Comparison of ENCODE assay signal across 8 cellular contexts in genomic region chr1:231337043-231337471, GRCh38. TPM values are rescaled to one million over a fixed set of nuclear protein-coding genes. Genes with fewer than 3 reads are reported as not detected.
DNase-seq lines count a peak whose midpoint lies in the region; ATAC-seq, FAIRE-seq and TF ChIP-seq lines count a peak whose summit lies in the region.

No MANE protein-coding gene starts in this region.

- H3K27me3 Mint-ChIP-seq in chondrocyte (ENCODE audit: low read depth) = no peaks in the 10 kb centered on the region
- H3K27me3 Mint-ChIP-seq in memory B cell = no peaks in the 10 kb centered on the region

- H3K27ac Mint-ChIP-seq in chondrocyte (ENCODE audit: unreplicated experiment) (peak overlapping the region; percentile 100), memory B cell (peak overlapping the region; percentile 100)

- no peak for FAIRE-seq in GM19239 (lab: Jason Lieb, UNC)

- H3K27ac ChIP-seq in upper lobe of right lung = peak overlapping the region; percentile 98

- H3K36me3 ChIP-seq in upper lobe of right lung = peaks cover 3% of the 10 kb centered on the region

- no peak for DNase-seq in AG09309 (ENCODE audit: low read depth)
- peak; percentile 19 for DNase-seq in M059J (ENCODE audit: low read depth)
- DNase-seq in chondrocyte (ENCODE audit: low spot score) = no peak
- DNase-seq in memory B cell (ENCODE audit: low spot score in 2 of 2) = no peak
- DNase-seq in upper lobe of right lung = no peak
- no peak for DNase-seq in GM19239 (ENCODE audit: insufficient read length, low spot score)
- no peak for DNase-seq in LoVo (ENCODE audit: low spot score)

- H3K4me3 Mint-ChIP-seq in chondrocyte (ENCODE audit: unreplicated experiment) = peak overlapping the region; percentile 100
- peak overlapping the region; percentile 99 for H3K4me3 Mint-ChIP-seq in memory B cell

- no peaks in the 10 kb centered on the region for H3K9me3 ChIP-seq in upper lobe of right lung

- peaks cover 51% of the 10 kb centered on the region for H3K4me1 ChIP-seq in upper lobe of right lung

- H3K36me3 Mint-ChIP-seq in chondrocyte (ENCODE audit: low read depth) (peaks cover 10% of the 10 kb centered on the region), memory B cell (peaks cover 14% of the 10 kb centered on the region)

- H3K4me1 Mint-ChIP-seq in chondrocyte (ENCODE audit: low read depth) (peaks cover 66% of the 10 kb centered on the region), memory B cell (peaks cover 28% of the 10 kb centered on the region)

- peak overlapping the region; percentile 91 for H3K4me3 ChIP-seq in AG09309 (ENCODE audit: control insufficient read depth, low read depth, low read length)
- peak overlapping the region; percentile 98 for H3K4me3 ChIP-seq in upper lobe of right lung

- no peak for TF ChIP-seq CTCF in AG09309 (IDR thresholded peaks at IDR 0.05; ENCODE audit: control insufficient read depth, insufficient read depth, low read depth, low read length, missing control alignments)
- no peak for TF ChIP-seq CTCF in chondrocyte (IDR thresholded peaks at IDR 0.05)
- no peak for TF ChIP-seq CTCF in upper lobe of right lung (IDR thresholded peaks at IDR 0.05)

- intact Hi-C loops in upper lobe of right lung (cut with DNase I) = no loop called here

- ATAC-seq in GM21360 (IDR thresholded peaks at IDR 0.05; ENCODE audit: unreplicated experiment) (peak; percentile 0), memory B cell (ENCODE audit: low read depth) (no peak), upper lobe of right lung (peak; percentile 28)

- H3K9me3 Mint-ChIP-seq in chondrocyte (ENCODE audit: low read depth) (no peaks in the 10 kb centered on the region), memory B cell (no peaks in the 10 kb centered on the region)

- no peaks in the 10 kb centered on the region for H3K27me3 ChIP-seq in upper lobe of right lung

RNA-seq across cellular contexts. Expression of gene EXOC8, which starts 0.6 kb away (rescaled TPM):
- 10.8 and 13.3 TPM in 2 replicates for total RNA-seq in M059J (2014; rRNA removed; shearing (Covaris generic))
- total RNA-seq in chondrocyte (13.2 to 15.6 TPM (median 13.8 TPM) in 3 replicates), upper lobe of right lung (19.3 TPM)

RNA-seq across cellular contexts. Expression of gene SPRTN, which starts 1.0 kb away (rescaled TPM):
- total RNA-seq in M059J (2014; rRNA removed; shearing (Covaris generic)) = 19.0 and 20.1 TPM in 2 replicates
- total RNA-seq in chondrocyte (11.8 to 16.4 TPM (median 15.0 TPM) in 3 replicates), upper lobe of right lung (9.6 TPM)
